ENCODE assay signal across 22 cellular contexts in the genomic region with DNA sequence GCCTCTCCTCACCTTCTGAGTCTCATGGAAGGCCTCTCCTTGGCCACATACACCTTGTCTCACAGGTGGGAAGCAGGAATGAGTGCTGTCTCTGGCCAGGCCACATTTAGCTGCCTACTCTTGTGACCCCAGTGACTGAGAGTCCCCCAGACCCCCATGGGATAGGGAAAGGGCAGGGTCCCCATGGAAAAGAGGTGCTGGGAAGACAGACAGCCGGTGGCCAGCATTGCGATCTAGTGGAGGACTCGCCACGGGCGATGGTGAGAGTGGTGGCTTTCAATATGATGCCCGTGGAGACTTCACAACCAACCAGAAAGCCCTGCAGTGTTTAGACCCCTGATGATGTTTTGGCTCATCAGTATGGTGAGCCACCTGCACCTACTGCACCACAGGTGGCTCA. TPM values are rescaled to one million over a fixed set of nuclear protein-coding genes. Genes with fewer than 3 reads are reported as not detected.
DNase-seq lines count a peak whose midpoint lies in the region; TF ChIP-seq lines count a peak whose summit lies in the region.
"Had no signal": no experiment of that assay in that cellular context is flagged by ENCODE, and none has a peak within 500 bp of the region (broad histone marks: within the 10 kb centered on the region; RNA-seq: fewer than 3 reads in every experiment).

No MANE protein-coding gene starts in this region.

- H3K27ac ChIP-seq in OCI-LY3 (ENCODE audit: low read length) (peak overlapping the region; percentile 91), hepatocyte (peak overlapping the region; percentile 98), smooth muscle cell (ENCODE audit: low read depth) (peak overlapping the region; percentile 97)
- H3K27ac ChIP-seq: brain microvascular endothelial cell, dorsolateral prefrontal cortex had no signal

- H3K4me3 ChIP-seq in GM12864 (ENCODE audit: low read depth, low read length) (peak overlapping the region; percentile 4), OCI-LY3 (ENCODE audit: low read length) (peak overlapping the region; percentile 38), hepatocyte (no peak overlapping the region), smooth muscle cell (no peak overlapping the region)
- H3K4me3 ChIP-seq: dorsolateral prefrontal cortex, tibial nerve had no signal

- H3K4me1 ChIP-seq in OCI-LY3 (ENCODE audit: low read length) (peaks cover 60% of the 10 kb centered on the region), hepatocyte (ENCODE audit: insufficient read depth) (peaks cover 46% of the 10 kb centered on the region), smooth muscle cell (ENCODE audit: low read depth) (peaks cover 15% of the 10 kb centered on the region)
- H3K4me1 ChIP-seq: Caco-2 had no signal

- H3F3A ChIP-seq in smooth muscle cell (ENCODE audit: low read depth), result peaks cover 24% of the 10 kb centered on the region

- no peaks in the 10 kb centered on the region for H3K27me3 ChIP-seq in OCI-LY3 (ENCODE audit: low read depth, low read length)
- no peaks in the 10 kb centered on the region for H3K27me3 ChIP-seq in hepatocyte
- no peaks in the 10 kb centered on the region for H3K27me3 ChIP-seq in smooth muscle cell (ENCODE audit: low read depth)
- H3K27me3 ChIP-seq: brain microvascular endothelial cell, dorsolateral prefrontal cortex, tibial nerve had no signal

- peaks cover 70% of the 10 kb centered on the region for H3K36me3 ChIP-seq in OCI-LY3 (replicated peaks; ENCODE audit: low read depth, low read length)
- H3K36me3 ChIP-seq in hepatocyte (replicated peaks; ENCODE audit: insufficient read depth, low read depth), result no peaks in the 10 kb centered on the region
- H3K36me3 ChIP-seq in smooth muscle cell (ENCODE audit: low read depth), result no peaks in the 10 kb centered on the region
- H3K36me3 ChIP-seq: brain microvascular endothelial cell had no signal

- H2AFZ ChIP-seq in OCI-LY3 (ENCODE audit: low read depth, low read length) (no peak overlapping the region), hepatocyte (no peak overlapping the region), smooth muscle cell (ENCODE audit: low read depth) (no peak overlapping the region)

- H3K9ac ChIP-seq in OCI-LY3 (ENCODE audit: low read length) (peak overlapping the region; percentile 61), smooth muscle cell (ENCODE audit: low read depth) (peak overlapping the region; percentile 6)

- H3K4me2 ChIP-seq in OCI-LY3 (ENCODE audit: low read length) (peak overlapping the region; percentile 69), hepatocyte (peak overlapping the region; percentile 50), smooth muscle cell (no peak overlapping the region)

- 98% methylated on average over 6 of the region's 6 CpGs for WGBS in hepatocyte (ENCODE audit: low lambda C conversion rate, missing lambda C conversion rate)
- WGBS in smooth muscle cell (ENCODE audit: low lambda C conversion rate), result 96% methylated on average over 6 of the region's 6 CpGs

- no peaks in the 10 kb centered on the region for H3K9me2 ChIP-seq in hepatocyte (replicated peaks; ENCODE audit: insufficient read depth)

- H3K9me3 ChIP-seq in OCI-LY3 (ENCODE audit: insufficient read depth, low read length) (no peaks in the 10 kb centered on the region), hepatocyte (ENCODE audit: low read depth) (no peaks in the 10 kb centered on the region), smooth muscle cell (replicated peaks; ENCODE audit: low read depth) (no peaks in the 10 kb centered on the region)
- H3K9me3 ChIP-seq: Caco-2, tibial nerve had no signal

- no peaks in the 10 kb centered on the region for H4K20me1 ChIP-seq in OCI-LY3 (ENCODE audit: insufficient read depth, low read length)
- H4K20me1 ChIP-seq in hepatocyte (ENCODE audit: insufficient read depth, poor library complexity, severe bottlenecking), result no peaks in the 10 kb centered on the region
- peaks cover 6% of the 10 kb centered on the region for H4K20me1 ChIP-seq in smooth muscle cell (ENCODE audit: low read depth)

- TF ChIP-seq CTCF in GM12864 (IDR thresholded peaks at IDR 0.05; ENCODE audit: low read depth, low read length, missing control alignments) (no peak), OCI-LY3 (IDR thresholded peaks at IDR 0.05; ENCODE audit: low read depth, low read length) (no peak), hepatocyte (IDR thresholded peaks at IDR 0.05; ENCODE audit: poor library complexity) (no peak), smooth muscle cell (IDR thresholded peaks at IDR 0.05; ENCODE audit: borderline replicate concordance, insufficient read depth, poor library complexity, severe bottlenecking) (no peak)

- H3K79me2 ChIP-seq in OCI-LY3 (ENCODE audit: low read length), result peaks cover 66% of the 10 kb centered on the region
- H3K79me2 ChIP-seq in hepatocyte, result peaks cover 48% of the 10 kb centered on the region
- peaks cover 37% of the 10 kb centered on the region for H3K79me2 ChIP-seq in smooth muscle cell (ENCODE audit: low read depth)

- DNase-seq in GM12864 (ENCODE audit: low read depth) (no peak), hepatocyte (ENCODE audit: low spot score) (no peak), smooth muscle cell (lab: John Stamatoyannopoulos, UW; ENCODE audit: unreplicated experiment) (no peak), NCI-H1930 (lab: John Stamatoyannopoulos, UW) (no peak), DMS153 (lab: John Stamatoyannopoulos, UW) (no peak)
- DNase-seq in stimulated activated CD4-positive, alpha-beta T cell treated with anti-CD3 and anti-CD28 coated beads, Interleukin-4, amount 100 ng/mL, for 1 hour, result no peak
- DNase-seq: activated CD8-positive, alpha-beta T cell treated with anti-CD3 and anti-CD28 coated beads for 36 hours; activated T-cell treated with anti-CD3 and anti-CD28 coated beads, Interleukin-2, amount 50 U/mL, for 4 hours; brain microvascular endothelial cell; dorsolateral prefrontal cortex; erythroblast; foreskin melanocyte; KBM-7; kidney glomerular epithelial cell; NCI-H446 had no signal

RNA-seq across cellular contexts. Expression of a gene that starts 19.8 kb away (rescaled TPM):
- total RNA-seq in hepatocyte, result 35.4 and 43.8 TPM in 2 replicates
- 84.1 and 93.9 TPM in 2 replicates for polyA plus RNA-seq in hepatocyte
- 28.1 and 33.7 TPM in 2 replicates for total RNA-seq in smooth muscle cell
- polyA plus RNA-seq in smooth muscle cell, result 86.2 and 89.0 TPM in 2 replicates

RNA-seq across cellular contexts. Expression of a gene that starts 36.6 kb away (rescaled TPM):
- total RNA-seq in hepatocyte (45.5 and 69.8 TPM in 2 replicates), smooth muscle cell (26.7 and 36.5 TPM in 2 replicates)
- polyA plus RNA-seq in hepatocyte (55.1 and 56.4 TPM in 2 replicates), smooth muscle cell (26.0 and 47.7 TPM in 2 replicates)

RNA-seq across cellular contexts. Expression of a gene that starts 47.7 kb away (rescaled TPM):
- not detected in 2 replicates for total RNA-seq in hepatocyte
- not detected in 2 replicates for polyA plus RNA-seq in hepatocyte
- not detected in 2 replicates for total RNA-seq in smooth muscle cell
- polyA plus RNA-seq in smooth muscle cell, result not detected in 2 replicates
- total RNA-seq: activated CD8-positive, alpha-beta T cell treated with anti-CD3 and anti-CD28 coated beads for 36 hours; activated T-cell treated with anti-CD3 and anti-CD28 coated beads, Interleukin-2, amount 50 U/mL, for 4 hours; Caco-2; H1; renal cortical epithelial cell; RPMI7951; tibial nerve had no signal
- polyA plus RNA-seq: H1, neural cell had no signal

Comparison
In these comparisons a context has a peak if more than half of its experiments do, and no peak if none do; other contexts are left out.
1. H3K4me3 ChIP-seq: peak in GM12864 (single experiment) and OCI-LY3 (single experiment); none in hepatocyte (single experiment) and smooth muscle cell (single experiment).
2. Peak in every context shown above with its lines, with median percentiles within 50 percentile points of each other: H3K27ac ChIP-seq.